ENCODE assay signal across 25 cellular contexts in genomic region chr21:36063375-36064084, GRCh38. TPM values are rescaled to one million over a fixed set of nuclear protein-coding genes. Genes with fewer than 3 reads are reported as not detected.
DNase-seq lines count a peak whose midpoint lies in the region; ATAC-seq lines count a peak whose summit lies in the region.
"Had no signal": no experiment of that assay in that cellular context is flagged by ENCODE, and none has a peak within 500 bp of the region (broad histone marks: within the 10 kb centered on the region; RNA-seq: fewer than 3 reads in every experiment).

No MANE protein-coding gene starts in this region.

- no peak overlapping the region for H3K4me2 ChIP-seq in mesendoderm (ENCODE audit: low read length)
- H3K4me2 ChIP-seq in trophoblast cell (ENCODE audit: low read length) = no peak overlapping the region
- H3K4me2 ChIP-seq: BLaER1 treated with 17β-estradiol and CSF1 and Interleukin-3, amounts not matched to agents 10 nM and 100 nM had no signal

- H2BK120ac ChIP-seq in mesendoderm (ENCODE audit: low read depth, low read length) (no peak overlapping the region), trophoblast cell (ENCODE audit: insufficient read depth, low read length, poor library complexity) (peak overlapping the region; percentile 44)

- H3K27ac ChIP-seq in mesendoderm (ENCODE audit: low read depth, low read length) = no peak overlapping the region
- H3K27ac ChIP-seq in trophoblast cell (ENCODE audit: low read depth, low read length) = peak overlapping the region; percentile 87
- H3K27ac ChIP-seq: 22Rv1; BLaER1 treated with 17β-estradiol and CSF1 and Interleukin-3, amounts not matched to agents 10 nM and 100 nM; RWPE1; SK-N-MC had no signal

- H3K4me3 Mint-ChIP-seq in activated naive CD4-positive, alpha-beta T cell treated with anti-CD3 and anti-CD28 coated beads, Interleukin-2, amount 50 U/mL, for 24 hours = no peak overlapping the region
- no peak overlapping the region for H3K4me3 Mint-ChIP-seq in activated naive CD4-positive, alpha-beta T cell treated with anti-CD3 and anti-CD28 coated beads for 36 hours
- peak overlapping the region in 2 of 4 donors; percentile 41 to 95 for H3K4me3 Mint-ChIP-seq in IgD-negative memory B cell

- H4K12ac ChIP-seq in trophoblast cell (ENCODE audit: low read depth, low read length) = no peak overlapping the region

- no peak overlapping the region for H4K5ac ChIP-seq in mesendoderm (ENCODE audit: low read length)

- peak overlapping the region; percentile 77 for H4K91ac ChIP-seq in trophoblast cell (ENCODE audit: low read depth, low read length)

- H3K9me3 ChIP-seq in trophoblast cell (ENCODE audit: insufficient read depth, low read depth, low read length) = no peaks in the 10 kb centered on the region

- H3K79me1 ChIP-seq in mesendoderm (ENCODE audit: low read length) (no peaks in the 10 kb centered on the region), trophoblast cell (ENCODE audit: low read length) (peaks cover 27% of the 10 kb centered on the region)

- H3K27me3 ChIP-seq in mesendoderm (ENCODE audit: insufficient read depth, low read length, poor library complexity) (no peaks in the 10 kb centered on the region), trophoblast cell (ENCODE audit: insufficient read depth, low read length) (no peaks in the 10 kb centered on the region)
- H3K27me3 ChIP-seq: BLaER1 treated with 17β-estradiol and CSF1 and Interleukin-3, amounts not matched to agents 10 nM and 100 nM had no signal

- H2AK5ac ChIP-seq in mesendoderm (ENCODE audit: low read length) = no peak overlapping the region
- peak overlapping the region; percentile 1 for H2AK5ac ChIP-seq in trophoblast cell (ENCODE audit: low read length)

- H2BK15ac ChIP-seq in mesendoderm (replicated peaks; ENCODE audit: low read depth) = no peak overlapping the region

- no peak overlapping the region for H3K18ac ChIP-seq in mesendoderm (ENCODE audit: low read length)
- no peak overlapping the region for H3K18ac ChIP-seq in trophoblast cell (ENCODE audit: low read length)

- H3K27ac Mint-ChIP-seq in activated naive CD4-positive, alpha-beta T cell treated with anti-CD3 and anti-CD28 coated beads, Interleukin-2, amount 50 U/mL, for 24 hours = peak overlapping the region; percentile 1
- H3K27ac Mint-ChIP-seq in activated naive CD4-positive, alpha-beta T cell treated with anti-CD3 and anti-CD28 coated beads for 36 hours = no peak overlapping the region
- H3K27ac Mint-ChIP-seq in IgD-negative memory B cell = peak overlapping the region in 2 of 3 donors; percentile 8 to 73

- peaks cover 13% of the 10 kb centered on the region for H3K4me1 Mint-ChIP-seq in activated naive CD4-positive, alpha-beta T cell treated with anti-CD3 and anti-CD28 coated beads, Interleukin-2, amount 50 U/mL, for 24 hours
- peaks cover 16% of the 10 kb centered on the region for H3K4me1 Mint-ChIP-seq in activated naive CD4-positive, alpha-beta T cell treated with anti-CD3 and anti-CD28 coated beads for 36 hours (ENCODE audit: low read depth)
- peaks cover 2 to 5% (median 2%) of the 10 kb centered on the region in 3 donors for H3K4me1 Mint-ChIP-seq in IgD-negative memory B cell

- DNase-seq in activated naive CD4-positive, alpha-beta T cell treated with anti-CD3 and anti-CD28 coated beads for 36 hours = no peak
- DNase-seq in mesendoderm = peak; percentile 22
- no peak for DNase-seq in trophoblast cell
- DNase-seq in DMS79 treated with DMSO at 0.1 percent for 48 hours (lab: John Stamatoyannopoulos, UW) = no peak
- DNase-seq: ACHN; Calu3; CD8-positive, alpha-beta memory T cell; DMS153; GF-D8; Kasumi-1; NCI-H1417; NCI-H187; NCI-H2107; NCI-H510A; NCI-H774; NK-92 treated with Interleukin-12 subunit alpha and Interleukin-12 subunit beta, amount 100 ng/mL, for 24 hours; SHP77 treated with DMSO at 0.1 percent for 48 hours had no signal

- no peak overlapping the region for H3K56ac ChIP-seq in mesendoderm (ENCODE audit: low read length)

- no peak overlapping the region for H2AFZ ChIP-seq in trophoblast cell (ENCODE audit: insufficient read depth, low read length, poor library complexity)

- ATAC-seq in GM21526 (IDR thresholded peaks at IDR 0.05; ENCODE audit: low FRiP score, unreplicated experiment) = no peak
- no peak for ATAC-seq in HG03460 (IDR thresholded peaks at IDR 0.05; ENCODE audit: unreplicated experiment)

- H3K23ac ChIP-seq in mesendoderm (ENCODE audit: low read length) (no peak overlapping the region), trophoblast cell (ENCODE audit: low read length) (no peak overlapping the region)

- H3K4me1 ChIP-seq in mesendoderm (ENCODE audit: control insufficient read depth, low read depth, low read length) (no peaks in the 10 kb centered on the region), trophoblast cell (ENCODE audit: control insufficient read depth in 1 of 2, insufficient read depth in 2 of 2, low read length in 2 of 2) (peaks cover 7 to 15% of the 10 kb centered on the region in 2 experiments)

- no peaks in the 10 kb centered on the region for H3K79me2 ChIP-seq in mesendoderm (ENCODE audit: control insufficient read depth, insufficient read depth, low read length)
- H3K79me2 ChIP-seq in trophoblast cell (ENCODE audit: control insufficient read depth, insufficient read depth, low read length, poor library complexity) = peaks cover 5% of the 10 kb centered on the region

- H3K4ac ChIP-seq in mesendoderm (ENCODE audit: low read depth, low read length) (no peak overlapping the region), trophoblast cell (ENCODE audit: low read depth, low read length) (no peak overlapping the region)

- H2BK12ac ChIP-seq in trophoblast cell (ENCODE audit: low read length) = peak overlapping the region; percentile 61

- no peaks in the 10 kb centered on the region for H3K9me3 Mint-ChIP-seq in activated naive CD4-positive, alpha-beta T cell treated with anti-CD3 and anti-CD28 coated beads, Interleukin-2, amount 50 U/mL, for 24 hours
- no peaks in the 10 kb centered on the region for H3K9me3 Mint-ChIP-seq in activated naive CD4-positive, alpha-beta T cell treated with anti-CD3 and anti-CD28 coated beads for 36 hours
- H3K9me3 Mint-ChIP-seq in IgD-negative memory B cell = peaks cover 0 to 2% (median 0%) of the 10 kb centered on the region in 3 donors
- H3K9me3 Mint-ChIP-seq: CD8-positive, alpha-beta memory T cell had no signal

- H4K8ac ChIP-seq in mesendoderm (ENCODE audit: low read depth, low read length) = no peak overlapping the region
- H4K8ac ChIP-seq in trophoblast cell (ENCODE audit: low read depth, low read length) = peak overlapping the region; percentile 54

- H3K27me3 Mint-ChIP-seq in activated naive CD4-positive, alpha-beta T cell treated with anti-CD3 and anti-CD28 coated beads, Interleukin-2, amount 50 U/mL, for 24 hours = no peaks in the 10 kb centered on the region
- no peaks in the 10 kb centered on the region for H3K27me3 Mint-ChIP-seq in activated naive CD4-positive, alpha-beta T cell treated with anti-CD3 and anti-CD28 coated beads for 36 hours (ENCODE audit: low read depth)
- peaks cover 2% of the 10 kb centered on the region for H3K27me3 Mint-ChIP-seq in IgD-negative memory B cell

- H3K9ac ChIP-seq in mesendoderm (ENCODE audit: low read length) (no peak overlapping the region), trophoblast cell (ENCODE audit: low read length) (no peak overlapping the region)
- H3K9ac ChIP-seq: BLaER1 treated with 17β-estradiol and CSF1 and Interleukin-3, amounts not matched to agents 10 nM and 100 nM had no signal

- H3K36me3 ChIP-seq in mesendoderm (ENCODE audit: control insufficient read depth, insufficient read depth, low read length) = no peaks in the 10 kb centered on the region
- no peaks in the 10 kb centered on the region for H3K36me3 ChIP-seq in trophoblast cell (ENCODE audit: control insufficient read depth in 1 of 2, insufficient read depth in 2 of 2, low read length in 2 of 2)

- CTCF ChIA-PET in activated naive CD4-positive, alpha-beta T cell treated with anti-CD3 and anti-CD28 coated beads for 36 hours (lab: Charles Lee) = interaction anchor here (0.5 kb wide), 1 partner anchor 227 kb away, joined by 4 read pairs; no protein-coding TSS in a partner anchor

- no peak overlapping the region for H3K4me3 ChIP-seq in mesendoderm (ENCODE audit: low read length)
- H3K4me3 ChIP-seq in trophoblast cell (ENCODE audit: low read depth, low read length) = no peak overlapping the region
- H3K4me3 ChIP-seq: BLaER1 treated with 17β-estradiol and CSF1 and Interleukin-3, amounts not matched to agents 10 nM and 100 nM; SK-N-MC had no signal

- H3K14ac ChIP-seq in trophoblast cell (ENCODE audit: low read length) = peak overlapping the region; percentile 28

- intact Hi-C loops in activated naive CD4-positive, alpha-beta T cell treated with anti-CD3 and anti-CD28 coated beads for 36 hours (cut with micrococcal nuclease) = no loop called here

- WGBS in mesendoderm (ENCODE audit: extremely low coverage, insufficient coverage, low lambda C conversion rate) = no CpG with 5 or more reads among the region's 14 CpGs
- WGBS in trophoblast cell (ENCODE audit: extremely low coverage, insufficient coverage, insufficient read length) = 100% methylated on average over 1 of the region's 14 CpGs

- no peaks in the 10 kb centered on the region for H3K36me3 Mint-ChIP-seq in activated naive CD4-positive, alpha-beta T cell treated with anti-CD3 and anti-CD28 coated beads, Interleukin-2, amount 50 U/mL, for 24 hours
- H3K36me3 Mint-ChIP-seq in activated naive CD4-positive, alpha-beta T cell treated with anti-CD3 and anti-CD28 coated beads for 36 hours (ENCODE audit: low read depth) = peaks cover 2% of the 10 kb centered on the region
- H3K36me3 Mint-ChIP-seq in IgD-negative memory B cell = peaks cover 5% of the 10 kb centered on the region

- no peak overlapping the region for H2BK5ac ChIP-seq in mesendoderm (ENCODE audit: low read length)
- H2BK5ac ChIP-seq in trophoblast cell (ENCODE audit: low read depth, low read length, poor library complexity) = peak overlapping the region; percentile 88

RNA-seq across cellular contexts. Expression of gene SETD4, which starts 3.2 kb away (rescaled TPM):
- total RNA-seq in activated naive CD4-positive, alpha-beta T cell treated with anti-CD3 and anti-CD28 coated beads for 36 hours = 10 to 100 TPM; 14.8 to 15.2 TPM
- polyA plus RNA-seq in IgD-negative memory B cell = 13.6 TPM
- 20.6 TPM for polyA plus RNA-seq in mesendoderm (2013, experiment 1 of 2)
- polyA plus RNA-seq in mesendoderm (2013, experiment 2 of 2) = 22.2 TPM
- 17.4 and 20.0 TPM in 2 replicates for polyA plus RNA-seq in trophoblast cell (2013)

RNA-seq across cellular contexts. Expression of gene CBR1, which starts 6.3 kb away (rescaled TPM):
- total RNA-seq in activated naive CD4-positive, alpha-beta T cell treated with anti-CD3 and anti-CD28 coated beads for 36 hours = 10 to 100 TPM; 27.7 to 30.4 TPM
- 42.3 TPM for polyA plus RNA-seq in IgD-negative memory B cell
- 22.3 TPM for polyA plus RNA-seq in mesendoderm (2013, experiment 1 of 2)
- 22.2 TPM for polyA plus RNA-seq in mesendoderm (2013, experiment 2 of 2)
- 5.0 and 5.6 TPM in 2 replicates for polyA plus RNA-seq in trophoblast cell (2013)
